Comparison of ENCODE assay signal across 33 cellular contexts in the genomic region with DNA sequence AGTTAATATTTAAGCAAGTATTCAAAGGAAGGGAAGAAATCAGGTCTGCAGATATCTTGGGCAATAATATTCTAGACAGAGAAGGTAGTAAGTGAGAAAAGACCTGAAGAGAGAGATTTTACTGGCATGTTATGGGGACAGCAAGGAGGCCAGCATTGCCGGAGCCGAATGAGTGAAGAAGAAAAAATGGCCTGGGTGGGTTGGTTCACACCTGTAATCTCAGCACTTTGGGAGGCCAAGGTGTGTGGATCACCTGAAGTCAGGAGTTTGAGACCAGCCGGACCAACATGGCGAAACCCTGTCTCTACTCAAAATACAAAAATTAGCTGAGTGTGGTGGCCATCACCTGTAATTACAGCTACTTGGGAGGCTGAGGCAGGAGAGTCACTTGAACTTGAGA.
"Had no signal": no experiment of that assay in that cellular context is flagged by ENCODE, and none has a peak within 500 bp of the region (broad histone marks: within the 10 kb centered on the region; RNA-seq: fewer than 3 reads in every experiment).

No MANE protein-coding gene starts in this region.

- H3K4me3 Mint-ChIP-seq: activated B cell treated with CpG ODN at 0.5 μM for 24 hours; activated CD4-positive, alpha-beta memory T cell treated with anti-CD3 and anti-CD28 coated beads for 36 hours; activated CD4-positive, alpha-beta T cell treated with anti-CD3 and anti-CD28 coated beads, Interleukin-2, amount 10 ng/mL, durations not matched to agents 24 days and 14 days; activated CD8-positive, alpha-beta T cell treated with anti-CD3 and anti-CD28 coated beads for 36 hours; activated naive CD4-positive, alpha-beta T cell treated with anti-CD3 and anti-CD28 coated beads for 36 hours; activated naive CD8-positive, alpha-beta T cell treated with anti-CD3 and anti-CD28 coated beads for 36 hours; activated T-cell treated with anti-CD3 and anti-CD28 coated beads, Interleukin-2, amount 50 U/mL, for 4 hours; activated T-cell treated with anti-CD3 and anti-CD28 coated beads, Interleukin-2, amount 50 U/mL, for 72 hours; activated T-helper 1 cell treated with anti-CD3 and anti-CD28 coated beads, Interleukin-12 subunit alpha, Interleukin-12 subunit beta, Interleukin-2, Interleukin-4 antibody, amounts not matched to agents 30 ng/mL and 10 ng/mL and 1 ng/mL, durations not matched to agents 14 hours and 24 hours and 36 hours; activated T-helper 17 cell treated with anti-CD3 and anti-CD28 coated beads, Interleukin-2, amount 50 U/mL, for 72 hours; central memory CD8-positive, alpha-beta T cell; T-cell; T-helper 2 cell treated with Interferon-gamma antibody and Interleukin-4, amounts not matched to agents 5 μg/mL and 100 μg/mL, for 36 hours had no signal

- H3K36me3 ChIP-seq: adrenal gland, cardiac muscle cell had no signal

- H3K27ac Mint-ChIP-seq: activated B cell treated with CpG ODN at 0.5 μM for 24 hours; activated CD4-positive, alpha-beta memory T cell treated with anti-CD3 and anti-CD28 coated beads for 36 hours; activated CD4-positive, alpha-beta T cell treated with anti-CD3 and anti-CD28 coated beads, Interleukin-2, amount 10 ng/mL, durations not matched to agents 24 days and 14 days; activated CD8-positive, alpha-beta T cell treated with anti-CD3 and anti-CD28 coated beads for 36 hours; activated naive CD4-positive, alpha-beta T cell treated with anti-CD3 and anti-CD28 coated beads for 36 hours; activated naive CD4-positive, alpha-beta T cell treated with anti-CD3 and anti-CD28 coated beads, Interleukin-2, amount 50 U/mL, for 72 hours; activated naive CD8-positive, alpha-beta T cell treated with anti-CD3 and anti-CD28 coated beads for 36 hours; activated T-cell treated with anti-CD3 and anti-CD28 coated beads, Interleukin-2, amount 50 U/mL, for 72 hours; activated T-helper 1 cell treated with anti-CD3 and anti-CD28 coated beads, Interleukin-12 subunit alpha, Interleukin-12 subunit beta, Interleukin-2, Interleukin-4 antibody, amounts not matched to agents 30 ng/mL and 10 ng/mL and 1 ng/mL, durations not matched to agents 14 hours and 24 hours and 36 hours; activated T-helper 17 cell treated with anti-CD3 and anti-CD28 coated beads, Interleukin-2, amount 50 U/mL, for 72 hours; T-cell; T-helper 2 cell treated with Interferon-gamma antibody and Interleukin-4, amounts not matched to agents 5 μg/mL and 100 μg/mL, for 36 hours had no signal

- H3K4me3 ChIP-seq: adrenal gland, body of pancreas, cardiac muscle cell had no signal

- DNase-seq: activated B cell treated with CpG ODN at 0.5 μM for 24 hours; activated CD4-positive, alpha-beta memory T cell treated with anti-CD3 and anti-CD28 coated beads for 36 hours; activated CD4-positive, alpha-beta T cell treated with anti-CD3 and anti-CD28 coated beads for 4 hours; activated CD4-positive, alpha-beta T cell treated with anti-CD3 and anti-CD28 coated beads, Interleukin-2, amount 10 ng/mL, durations not matched to agents 24 days and 14 days; activated CD4-positive, alpha-beta T cell treated with anti-CD3 and anti-CD28 coated beads, Interleukin-2, amount 50 U/mL, for 1 hour; activated CD4-positive, alpha-beta T cell treated with anti-CD3 and anti-CD28 coated beads, Interleukin-2, amount 50 U/mL, for 4 hours; activated CD4-positive, CD25-positive, alpha-beta regulatory T cell treated with anti-CD3 and anti-CD28 coated beads, Interleukin-2, amount 50 U/mL, for 72 hours; activated CD8-positive, alpha-beta memory T cell treated with anti-CD3 and anti-CD28 coated beads, Interleukin-2, amount 50 U/mL, for 4 hours; activated CD8-positive, alpha-beta T cell treated with anti-CD3 and anti-CD28 coated beads for 36 hours; activated effector memory CD4-positive, alpha-beta T cell treated with anti-CD3 and anti-CD28 coated beads, Interleukin-2, amount 50 U/mL, for 16 hours; activated gamma-delta T cell treated with Interleukin-2 at 50 U/mL for 16 hours; activated naive CD4-positive, alpha-beta T cell; activated naive CD4-positive, alpha-beta T cell treated with anti-CD3 and anti-CD28 coated beads for 36 hours; activated naive CD4-positive, alpha-beta T cell treated with anti-CD3 and anti-CD28 coated beads, Interleukin-2, amount 50 U/mL, for 16 hours; activated naive CD8-positive, alpha-beta T cell treated with anti-CD3 and anti-CD28 coated beads for 36 hours; activated T-cell treated with anti-CD3 and anti-CD28 coated beads for 4 hours; activated T-cell treated with anti-CD3 and anti-CD28 coated beads, Interleukin-2, amount 50 U/mL, for 1 hour; activated T-cell treated with anti-CD3 and anti-CD28 coated beads, Interleukin-2, amount 50 U/mL, for 4 hours; activated T-cell treated with anti-CD3 and anti-CD28 coated beads, Interleukin-2, amount 50 U/mL, for 72 hours; adrenal gland; amniotic stem cell; body of pancreas; caudate nucleus; T-cell; T-helper 2 cell; T-helper 9 cell had no signal

- H3K4me1 Mint-ChIP-seq: activated B cell treated with CpG ODN at 0.5 μM for 24 hours; activated CD4-positive, alpha-beta T cell treated with anti-CD3 and anti-CD28 coated beads, Interleukin-2, amount 10 ng/mL, durations not matched to agents 24 days and 14 days; activated naive CD8-positive, alpha-beta T cell treated with anti-CD3 and anti-CD28 coated beads for 36 hours; activated T-helper 17 cell treated with anti-CD3 and anti-CD28 coated beads, Interleukin-2, amount 50 U/mL, for 72 hours; central memory CD8-positive, alpha-beta T cell; T-cell had no signal

- H3K9me3 Mint-ChIP-seq: activated B cell treated with CpG ODN at 0.5 μM for 24 hours; activated CD4-positive, alpha-beta memory T cell treated with anti-CD3 and anti-CD28 coated beads for 36 hours; activated CD4-positive, alpha-beta T cell treated with anti-CD3 and anti-CD28 coated beads, Interleukin-2, amount 10 ng/mL, durations not matched to agents 24 days and 14 days; activated naive CD4-positive, alpha-beta T cell treated with anti-CD3 and anti-CD28 coated beads for 36 hours; activated naive CD8-positive, alpha-beta T cell treated with anti-CD3 and anti-CD28 coated beads for 36 hours; activated T-helper 1 cell treated with anti-CD3 and anti-CD28 coated beads, Interleukin-12 subunit alpha, Interleukin-12 subunit beta, Interleukin-2, Interleukin-4 antibody, amounts not matched to agents 30 ng/mL and 10 ng/mL and 1 ng/mL, durations not matched to agents 14 hours and 24 hours and 36 hours; T-helper 2 cell treated with Interferon-gamma antibody and Interleukin-4, amounts not matched to agents 5 μg/mL and 100 μg/mL, for 36 hours had no signal

- H3K27me3 ChIP-seq: adrenal gland, body of pancreas, cardiac muscle cell had no signal

- H3K27me3 Mint-ChIP-seq: activated B cell treated with CpG ODN at 0.5 μM for 24 hours; activated CD4-positive, alpha-beta memory T cell treated with anti-CD3 and anti-CD28 coated beads for 36 hours; activated CD4-positive, alpha-beta T cell treated with anti-CD3 and anti-CD28 coated beads, Interleukin-2, amount 10 ng/mL, durations not matched to agents 24 days and 14 days; activated CD8-positive, alpha-beta T cell treated with anti-CD3 and anti-CD28 coated beads for 36 hours; activated naive CD8-positive, alpha-beta T cell treated with anti-CD3 and anti-CD28 coated beads for 36 hours; activated T-helper 17 cell treated with anti-CD3 and anti-CD28 coated beads, Interleukin-2, amount 50 U/mL, for 72 hours; central memory CD8-positive, alpha-beta T cell; T-cell had no signal

- H3K27ac ChIP-seq: adrenal gland, body of pancreas, cardiac muscle cell, VCaP had no signal

- H3K36me3 Mint-ChIP-seq: activated CD4-positive, alpha-beta memory T cell treated with anti-CD3 and anti-CD28 coated beads for 36 hours; activated naive CD8-positive, alpha-beta T cell treated with anti-CD3 and anti-CD28 coated beads for 36 hours; T-cell had no signal
